In the genomic region with DNA sequence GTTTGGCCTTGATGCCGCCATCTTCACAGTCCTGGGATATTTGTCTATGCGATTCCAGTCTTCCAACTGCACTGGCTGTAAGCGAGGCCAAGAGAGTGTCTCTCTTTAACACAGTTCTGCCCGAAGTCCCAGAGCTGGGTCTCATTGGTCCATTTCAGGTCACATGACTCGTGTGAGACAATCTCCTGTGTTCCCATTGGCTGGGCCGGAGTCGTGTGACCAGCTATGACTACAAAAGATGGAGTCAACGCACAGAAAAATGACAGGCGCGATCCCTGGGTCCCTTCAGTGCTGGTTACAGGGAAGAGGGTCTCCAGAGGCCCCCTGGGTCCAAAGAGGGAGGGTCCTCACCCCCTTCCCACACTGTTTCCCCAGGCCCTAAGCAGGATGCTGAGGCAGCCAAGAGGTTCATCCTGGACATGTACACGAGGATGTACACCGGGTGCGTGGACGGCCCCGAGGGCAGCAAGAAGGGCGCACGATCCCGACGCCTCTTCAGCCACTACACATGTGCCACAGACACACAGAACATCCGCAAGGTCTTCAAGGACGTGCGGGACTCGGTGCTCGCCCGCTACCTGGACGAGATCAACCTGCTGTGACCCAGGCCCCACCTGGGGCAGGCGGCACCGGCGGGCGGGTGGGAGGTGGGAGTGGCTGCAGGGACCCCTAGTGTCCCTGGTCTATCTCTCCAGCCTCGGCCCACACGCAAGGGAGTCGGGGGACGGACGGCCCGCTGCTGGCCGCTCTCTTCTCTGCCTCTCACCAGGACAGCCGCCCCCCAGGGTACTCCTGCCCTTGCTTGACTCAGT, we compare ENCODE assay signal across 10 cellular contexts. TPM values are rescaled to one million over a fixed set of nuclear protein-coding genes. Genes with fewer than 3 reads are reported as not detected.
DNase-seq lines count a peak whose midpoint lies in the region; ATAC-seq and TF ChIP-seq lines count a peak whose summit lies in the region.
"Had no signal": no experiment of that assay in that cellular context is flagged by ENCODE, and none has a peak within 500 bp of the region (broad histone marks: within the 10 kb centered on the region; RNA-seq: fewer than 3 reads in every experiment).

No MANE protein-coding gene starts in this region.

- H3K9me3 ChIP-seq in adipocyte (ENCODE audit: control insufficient read depth, low read length): no peaks in the 10 kb centered on the region

- no peaks in the 10 kb centered on the region for H3K9me3 Mint-ChIP-seq in type B pancreatic cell

- H3K27me3 ChIP-seq in adipocyte (replicated peaks; ENCODE audit: control insufficient read depth, insufficient read depth, low read length): no peaks in the 10 kb centered on the region

- H3K4me3 ChIP-seq in adipocyte (ENCODE audit: low read length): no peak overlapping the region

- peaks cover 6% of the 10 kb centered on the region for H3K4me1 Mint-ChIP-seq in type B pancreatic cell (ENCODE audit: unreplicated experiment)

- H3K36me3 Mint-ChIP-seq in type B pancreatic cell: no peaks in the 10 kb centered on the region
- H3K36me3 Mint-ChIP-seq: mesothelial cell of epicardium had no signal

- H3K4me3 Mint-ChIP-seq in type B pancreatic cell: no peak overlapping the region

- no peak for DNase-seq in Right ventricle myocardium superior
- no peak for DNase-seq in left ventricle myocardium superior
- peak; percentile 79 for DNase-seq in NAMALWA (ENCODE audit: low spot score)
- peak; percentile 38 for DNase-seq in adipocyte (ENCODE audit: low read depth)
- DNase-seq in stimulated activated CD8-positive, alpha-beta memory T cell treated with anti-CD3 and anti-CD28 coated beads, Interleukin-4, amount 100 ng/mL, for 48 hours: peak; percentile 47
- DNase-seq in NCI-H524 (lab: John Stamatoyannopoulos, UW): no peak
- DNase-seq in type B pancreatic cell (ENCODE audit: extremely low spot score, unreplicated experiment): no peak

- peaks cover 15% of the 10 kb centered on the region for H3K27me3 Mint-ChIP-seq in type B pancreatic cell

- intact Hi-C loops in Right ventricle myocardium superior (cut with DNase I): loop anchor here (5.0 to 10.0 kb wide), 2 partner anchors 210 to 278 kb away; no protein-coding TSS in a partner anchor
- intact Hi-C loops in left ventricle myocardium superior (cut with micrococcal nuclease): loop anchor here (5.0 kb wide), 1 partner anchor 275 kb away; no protein-coding TSS in a partner anchor

- peaks cover 20% of the 10 kb centered on the region for H3K4me1 ChIP-seq in adipocyte (ENCODE audit: control insufficient read depth, insufficient read depth, low read length)

- H3K27ac Mint-ChIP-seq in type B pancreatic cell: no peak overlapping the region
- H3K27ac Mint-ChIP-seq: mesothelial cell of epicardium had no signal

- no peak for TF ChIP-seq CTCF in type B pancreatic cell (conservative IDR thresholded peaks at IDR 0.05)

- H3K9ac ChIP-seq in adipocyte (ENCODE audit: low read length): no peak overlapping the region
- H3K9ac ChIP-seq: KMS-11 had no signal

- no peaks in the 10 kb centered on the region for H3K36me3 ChIP-seq in adipocyte (ENCODE audit: control insufficient read depth, insufficient read depth, low read length, severe bottlenecking)

- ATAC-seq in Right ventricle myocardium superior (ENCODE audit: poor library complexity) (peak; percentile 21), left ventricle myocardium superior (no peak), HG02642 (IDR thresholded peaks at IDR 0.05; ENCODE audit: poor library complexity, unreplicated experiment) (no peak)

RNA-seq across cellular contexts. Expression of gene S1PR4, which starts 15.9 kb away (rescaled TPM):
- total RNA-seq in Right ventricle myocardium superior: 0.27 TPM
- 1.0 TPM for total RNA-seq in left ventricle myocardium superior
- total RNA-seq in type B pancreatic cell (ENCODE audit: low replicate concordance): not detected in 2 replicates
- total RNA-seq: mesothelial cell of epicardium had no signal

RNA-seq across cellular contexts. Expression of gene NCLN, which starts 23.1 kb away (rescaled TPM):
- total RNA-seq in Right ventricle myocardium superior (24.9 TPM), left ventricle myocardium superior (27.8 TPM), type B pancreatic cell (ENCODE audit: low replicate concordance) (63.9 and 65.8 TPM in 2 replicates)

RNA-seq across cellular contexts. Expression of gene GNA15, which starts 26.8 kb away (rescaled TPM):
- total RNA-seq in Right ventricle myocardium superior: 2.8 TPM
- total RNA-seq in left ventricle myocardium superior: 2.1 TPM
- 1.6 and 3.9 TPM in 2 replicates for total RNA-seq in type B pancreatic cell (ENCODE audit: low replicate concordance)

Comparison
In these comparisons a context has a peak if more than half of its experiments do, and no peak if none do; other contexts are left out.
1. DNase-seq: peak in NAMALWA (single experiment), adipocyte (single experiment) and stimulated activated CD8-positive, alpha-beta memory T cell treated with anti-CD3 and anti-CD28 coated beads, Interleukin-4, amount 100 ng/mL, for 48 hours (single experiment); none in Right ventricle myocardium superior (single experiment), left ventricle myocardium superior (single experiment), NCI-H524 (0 of 2) and type B pancreatic cell (single experiment).